In the genomic region with DNA sequence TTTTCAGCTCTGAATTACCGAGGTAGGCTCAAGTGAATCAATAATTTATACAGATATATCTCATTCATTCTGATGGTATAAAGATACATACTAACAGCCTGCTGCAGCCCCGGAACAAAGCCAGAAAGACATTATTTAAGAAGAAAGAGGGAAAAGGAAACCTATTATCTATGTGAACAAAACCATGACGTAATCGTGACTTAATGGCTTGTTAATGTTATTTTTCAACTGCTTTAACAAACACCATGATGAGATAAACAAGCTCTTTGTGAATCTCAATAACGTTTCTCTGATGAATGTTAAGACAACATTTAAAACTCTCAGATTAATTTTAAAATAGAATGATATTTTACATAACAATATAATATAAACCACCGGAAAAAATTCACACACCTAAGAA, we compare ENCODE assay signal across 20 cellular contexts.
DNase-seq lines count a peak whose midpoint lies in the region; ATAC-seq, FAIRE-seq and TF ChIP-seq lines count a peak whose summit lies in the region.
"Had no signal": no experiment of that assay in that cellular context is flagged by ENCODE, and none has a peak within 500 bp of the region (broad histone marks: within the 10 kb centered on the region; RNA-seq: fewer than 3 reads in every experiment).

No MANE protein-coding gene starts in this region.

- TF ChIP-seq RAD21 in HepG2 (CRISPR knock-in tag; IDR thresholded peaks at IDR 0.05) = no peak

- intact Hi-C loops in HepG2 (cut with micrococcal nuclease; ENCODE audit: unreplicated experiment) = no loop called here
- intact Hi-C loops in right lobe of liver (cut with DNase I) = no loop called here

- no peak for TF ChIP-seq EP300 in HepG2 (IDR thresholded peaks at IDR 0.05; ENCODE audit: low read depth in 2 of 2, low read length in 2 of 2)
- no peak for TF ChIP-seq EP300 in HepG2 (CRISPR knock-in tag; IDR thresholded peaks at IDR 0.05; ENCODE audit: borderline replicate concordance)

- H4K20me1 ChIP-seq in HepG2 (ENCODE audit: insufficient read depth, low read length) = no peaks in the 10 kb centered on the region

- H3K9ac ChIP-seq in HepG2 (ENCODE audit: insufficient read depth, low read depth, low read length) = no peak overlapping the region

- H2AFZ ChIP-seq in HepG2 (ENCODE audit: low read length) = no peak overlapping the region

- BruUV-seq in HepG2 (replicated peaks; lab: Mats Ljungman, UMichigan) = no TSS peak

- in situ Hi-C loops in HepG2 (cut with HindIII; ENCODE audit: extremely low pct_ligation_motif_present, low pct_unique_long_range_greater_than_20kb) = no loop called here

- H3K4me2 ChIP-seq in HepG2 (ENCODE audit: low read depth, low read length) = no peak overlapping the region

- POLR2A ChIA-PET in HepG2 (lab: Yijun Ruan, JAX) = no interaction called here

- CTCF ChIA-PET in HepG2 (lab: Yijun Ruan, JAX; ENCODE audit: low intra/inter-chr PET ratio, low total read pairs) = no interaction called here

- no peak for TF ChIP-seq POLR2A in HepG2 (IDR thresholded peaks at IDR 0.05; ENCODE audit: insufficient read depth in 1 of 2, low read depth in 2 of 2, low read length in 2 of 2)
- no peak for TF ChIP-seq POLR2A in right lobe of liver (IDR thresholded peaks at IDR 0.05)
- TF ChIP-seq POLR2A in GM18505 (IDR thresholded peaks at IDR 0.05; ENCODE audit: borderline replicate concordance, extremely low read depth, insufficient read depth, insufficient read length) = no peak

- H3K27ac ChIP-seq in HepG2 (ENCODE audit: extremely low read length, insufficient read depth, low read length) (no peak overlapping the region), right lobe of liver (no peak overlapping the region)

- FAIRE-seq in HepG2 (lab: Jason Lieb, UNC) = no peak
- FAIRE-seq: A204.1, G401.6, HTR-8/SVneo had no signal

- H3K79me2 ChIP-seq in HepG2 (ENCODE audit: insufficient read depth, low read length) = no peaks in the 10 kb centered on the region

- 33% methylated on average over 6 of the region's 6 CpGs for WGBS in HepG2 (ENCODE audit: low lambda C conversion rate)
- 38% methylated on average over 6 of the region's 6 CpGs for WGBS in right lobe of liver (ENCODE audit: insufficient coverage, low coverage, low lambda C conversion rate, missing lambda C conversion rate)

- H3K4me1 ChIP-seq in HepG2 (ENCODE audit: insufficient read depth, low read length) = no peaks in the 10 kb centered on the region
- no peaks in the 10 kb centered on the region for H3K4me1 ChIP-seq in right lobe of liver

- TF ChIP-seq CTCF in HepG2 (CRISPR knock-in tag; IDR thresholded peaks at IDR 0.05) (no peak), right lobe of liver (IDR thresholded peaks at IDR 0.05) (no peak)

- no peaks in the 10 kb centered on the region for H3K36me3 ChIP-seq in HepG2 (replicated peaks in 1 of 2; ENCODE audit: control insufficient read depth in 1 of 2, insufficient read depth in 2 of 2, low read length in 2 of 2)
- H3K36me3 ChIP-seq in right lobe of liver = no peaks in the 10 kb centered on the region
- H3K36me3 ChIP-seq: BE2C had no signal

- H3K27me3 ChIP-seq in HepG2 (ENCODE audit: control insufficient read depth in 1 of 2, insufficient read depth in 2 of 2, low read length in 2 of 2) = no peaks in the 10 kb centered on the region
- no peaks in the 10 kb centered on the region for H3K27me3 ChIP-seq in right lobe of liver
- H3K27me3 ChIP-seq: BE2C had no signal

- ATAC-seq in HepG2 (no peak), right lobe of liver (no peak), GM18505 (IDR thresholded peaks at IDR 0.05; ENCODE audit: unreplicated experiment) (no peak)

- DNase-seq in HepG2 (ENCODE audit: low spot score) (no peak), right lobe of liver (no peak), NCI-H1930 (lab: John Stamatoyannopoulos, UW) (peak; percentile 63 to 64), NCI-H748 (lab: John Stamatoyannopoulos, UW; ENCODE audit: unreplicated experiment) (peak; percentile 79), DMS79 (lab: John Stamatoyannopoulos, UW) (no peak), NCI-H2107 treated with DMSO at 0.1 percent for 48 hours (lab: John Stamatoyannopoulos, UW; ENCODE audit: unreplicated experiment) (no peak)
- DNase-seq: ACHN; BE2C; C1 segment of cervical spinal cord; CD4-positive, CD25-positive, alpha-beta regulatory T cell; CD8-positive, alpha-beta memory T cell; DMS 273 treated with DMSO at 0.1 percent for 48 hours; DMS53; GOT3; H9; KG1 had no signal

- no peaks in the 10 kb centered on the region for H3K9me3 ChIP-seq in HepG2 (ENCODE audit: low read length)
- no peaks in the 10 kb centered on the region for H3K9me3 ChIP-seq in right lobe of liver
- H3K9me3 ChIP-seq: BE2C had no signal

- no peak overlapping the region for H3K4me3 ChIP-seq in HepG2 (replicated peaks in 1 of 3; ENCODE audit: insufficient read depth in 1 of 3, low read depth in 2 of 3, low read length in 3 of 3)
- H3K4me3 ChIP-seq in right lobe of liver = no peak overlapping the region

TF ChIP-seq in HepG2, 621 proteins besides CTCF, POLR2A, EP300 and RAD21:
- TF ChIP-seq ATF7 (IDR thresholded peaks at IDR 0.05) (peak; percentile 78), ATF7 (CRISPR knock-in tag; IDR thresholded peaks at IDR 0.05) (no peak), CREB1 (IDR thresholded peaks at IDR 0.05) (peak; percentile 16; the same call in 1 of the 2 replicates), CREB1 (CRISPR knock-in tag; IDR thresholded peaks at IDR 0.05) (no peak), HES4 (CRISPR knock-in tag; IDR thresholded peaks at IDR 0.05; ENCODE audit: borderline replicate concordance) (no peak)

Comparison
In these comparisons a context has a peak if more than half of its experiments do, and no peak if none do; other contexts are left out.
1. DNase-seq: peak in NCI-H1930 (2 of 2) and NCI-H748 (single experiment); none in HepG2 (single experiment), right lobe of liver (0 of 3), DMS79 (single experiment) and NCI-H2107 treated with DMSO at 0.1 percent for 48 hours (single experiment).